In genomic region chr6:110039364-110039995, GRCh38 we compare ENCODE assay signal across 1 cellular context.
TF ChIP-seq lines count a peak whose summit lies in the region.

No MANE protein-coding gene starts in this region.

TF ChIP-seq in HepG2, 621 proteins besides CTCF, POLR2A, EP300 and RAD21 (continued from another document and continues in another):
- no peak for TF ChIP-seq DMTF1 (CRISPR knock-in tag; IDR thresholded peaks at IDR 0.05)
- 0 out of 2 replicates have a peak, but pooled peaks have one; percentile 23 for TF ChIP-seq ZFP37 (CRISPR knock-in tag; IDR thresholded peaks at IDR 0.05; ENCODE audit: borderline replicate concordance)
- TF ChIP-seq IKZF4 (CRISPR knock-in tag; IDR thresholded peaks at IDR 0.05; ENCODE audit: borderline replicate concordance, low read depth, not compliant biosample characterization): no peak
- no peak for TF ChIP-seq DDIT3 (CRISPR knock-in tag; IDR thresholded peaks at IDR 0.05)
- no peak for TF ChIP-seq ZNF619 (CRISPR knock-in tag; IDR thresholded peaks at IDR 0.05)
- no peak for TF ChIP-seq TARDBP (CRISPR knock-in tag; IDR thresholded peaks at IDR 0.05)
- 0 out of 2 replicates have a peak, but pooled peaks have one; percentile 55 for TF ChIP-seq ZNF414 (CRISPR knock-in tag; IDR thresholded peaks at IDR 0.05)
- no peak for TF ChIP-seq SOX5 (CRISPR knock-in tag; IDR thresholded peaks at IDR 0.05; ENCODE audit: borderline replicate concordance)
- no peak for TF ChIP-seq ZNF572 (CRISPR knock-in tag; IDR thresholded peaks at IDR 0.05)
- peak; percentile 63 for TF ChIP-seq ZMYM4 (CRISPR knock-in tag; IDR thresholded peaks at IDR 0.05)
- no peak for TF ChIP-seq HNRNPLL (IDR thresholded peaks at IDR 0.05; ENCODE audit: low read depth, low read length, poor library complexity, severe bottlenecking)
- no peak for TF ChIP-seq ZNF142 (CRISPR knock-in tag; IDR thresholded peaks at IDR 0.05)
- TF ChIP-seq MBD4 (IDR thresholded peaks at IDR 0.05; ENCODE audit: borderline replicate concordance, low read length): no peak
- TF ChIP-seq TBX2 (CRISPR knock-in tag; IDR thresholded peaks at IDR 0.05; ENCODE audit: borderline replicate concordance): no peak
- no peak for TF ChIP-seq FOXJ3 (CRISPR knock-in tag; IDR thresholded peaks at IDR 0.05; ENCODE audit: borderline replicate concordance)
- TF ChIP-seq BCLAF1 (IDR thresholded peaks at IDR 0.05): no peak
- TF ChIP-seq ZNF501 (CRISPR knock-in tag; IDR thresholded peaks at IDR 0.05): peak; percentile 48; the same call in 1 of the 2 replicates
- no peak for TF ChIP-seq GMEB1 (CRISPR knock-in tag; IDR thresholded peaks at IDR 0.05; ENCODE audit: borderline replicate concordance)
- no peak for TF ChIP-seq KDM5A (IDR thresholded peaks at IDR 0.05; ENCODE audit: borderline replicate concordance, low read length)
- TF ChIP-seq ZNF484 (CRISPR knock-in tag; IDR thresholded peaks at IDR 0.05; ENCODE audit: borderline replicate concordance, low read depth): no peak
- no peak for TF ChIP-seq SIX1 (CRISPR knock-in tag; IDR thresholded peaks at IDR 0.05; ENCODE audit: borderline replicate concordance)
- TF ChIP-seq GLI4 (CRISPR knock-in tag; IDR thresholded peaks at IDR 0.05; ENCODE audit: borderline replicate concordance): no peak
- TF ChIP-seq MIER2 (CRISPR knock-in tag; IDR thresholded peaks at IDR 0.05): 0 out of 2 replicates have a peak, but pooled peaks have one; percentile 33
- TF ChIP-seq NFATC3 (CRISPR knock-in tag; IDR thresholded peaks at IDR 0.05): no peak
- TF ChIP-seq PAXIP1 (CRISPR knock-in tag; conservative IDR thresholded peaks at IDR 0.05): 0 out of 2 replicates have a peak, but pooled peaks have one; percentile 23
- TF ChIP-seq ZNF343 (CRISPR knock-in tag; IDR thresholded peaks at IDR 0.05): no peak
- no peak for TF ChIP-seq ZSCAN22 (CRISPR knock-in tag; IDR thresholded peaks at IDR 0.05)
- no peak for TF ChIP-seq TEAD3 (CRISPR knock-in tag; optimal IDR thresholded peaks at IDR 0.05; ENCODE audit: borderline replicate concordance)
- 0 out of 2 replicates have a peak, but pooled peaks have one; percentile 48 for TF ChIP-seq FOXO4 (CRISPR knock-in tag; conservative IDR thresholded peaks at IDR 0.05)
- TF ChIP-seq ARID4A (CRISPR knock-in tag; IDR thresholded peaks at IDR 0.05; ENCODE audit: borderline replicate concordance): peak; percentile 14; the same call in 1 of the 2 replicates
- TF ChIP-seq SALL1 (CRISPR knock-in tag; IDR thresholded peaks at IDR 0.05): peak; percentile 81
- TF ChIP-seq RFXANK (CRISPR knock-in tag; IDR thresholded peaks at IDR 0.05): no peak
- no peak for TF ChIP-seq ATAD3A (CRISPR knock-in tag; IDR thresholded peaks at IDR 0.05)
